ENCODE assay signal across 8 cellular contexts in genomic region chr17:80220709-80221215, GRCh38. TPM values are rescaled to one million over a fixed set of nuclear protein-coding genes. Genes with fewer than 3 reads are reported as not detected.
DNase-seq lines count a peak whose midpoint lies in the region; ATAC-seq, FAIRE-seq and TF ChIP-seq lines count a peak whose summit lies in the region.

No MANE protein-coding gene starts in this region.

- peaks cover 45% of the 10 kb centered on the region for H3K4me1 Mint-ChIP-seq in stimulated activated memory B cell treated with anti-CD40 and anti-IgM and Interleukin-4, amounts not matched to agents 10 μg/mL and 1 μg/mL and 100 μg/mL, for 72 hours

- FAIRE-seq in GM12891 (lab: Jason Lieb, UNC) (no peak), bronchial epithelial cell (lab: Jason Lieb, UNC) (no peak)

- no peaks in the 10 kb centered on the region for H3K9me3 ChIP-seq in OCI-LY1 (ENCODE audit: low read length)

- peaks cover 16% of the 10 kb centered on the region for H3K4me1 ChIP-seq in OCI-LY1 (ENCODE audit: insufficient read depth, low read length, severe bottlenecking)

- H3K9me2 ChIP-seq in OCI-LY1 (ENCODE audit: low read depth, low read length): no peaks in the 10 kb centered on the region

- no peak for TF ChIP-seq POLR2A in GM12891 (IDR thresholded peaks at IDR 0.05; ENCODE audit: low read depth, low read length)

- TF ChIP-seq CTCF in OCI-LY1 (IDR thresholded peaks at IDR 0.05; ENCODE audit: low read length) (no peak), bronchial epithelial cell (IDR thresholded peaks at IDR 0.05; ENCODE audit: insufficient read depth, low read length, severe bottlenecking) (no peak)

- no peak overlapping the region for H3K9ac ChIP-seq in OCI-LY1 (ENCODE audit: low read length)

- ATAC-seq in stimulated activated memory B cell treated with anti-CD40 and anti-IgM and Interleukin-4, amounts not matched to agents 10 μg/mL and 1 μg/mL and 100 μg/mL, for 72 hours: no peak
- no peak for ATAC-seq in HG03039 (IDR thresholded peaks at IDR 0.05; ENCODE audit: unreplicated experiment)

- H3K27me3 ChIP-seq in OCI-LY1 (ENCODE audit: insufficient read depth, low read length) (peaks cover 30% of the 10 kb centered on the region; the same call in 1 of the 2 replicates), bronchial epithelial cell (ENCODE audit: control insufficient read depth, insufficient read depth, low read length) (peaks cover 3% of the 10 kb centered on the region), layer of hippocampus (ENCODE audit: control insufficient read depth, insufficient read depth, low read length) (no peaks in the 10 kb centered on the region)

- peak overlapping the region; percentile 66 for H3K4me3 Mint-ChIP-seq in stimulated activated memory B cell treated with anti-CD40 and anti-IgM and Interleukin-4, amounts not matched to agents 10 μg/mL and 1 μg/mL and 100 μg/mL, for 72 hours

- H3K9me3 Mint-ChIP-seq in stimulated activated memory B cell treated with anti-CD40 and anti-IgM and Interleukin-4, amounts not matched to agents 10 μg/mL and 1 μg/mL and 100 μg/mL, for 72 hours: peaks cover 4% of the 10 kb centered on the region

- H3K4me2 ChIP-seq in OCI-LY1 (ENCODE audit: low read length): peak overlapping the region; percentile 57; the same call in 1 of the 2 replicates

- H4K20me1 ChIP-seq in OCI-LY1 (ENCODE audit: insufficient read depth, low read length): no peaks in the 10 kb centered on the region

- H3K36me3 ChIP-seq in OCI-LY1 (ENCODE audit: insufficient read depth, low read length): no peaks in the 10 kb centered on the region
- no peaks in the 10 kb centered on the region for H3K36me3 ChIP-seq in bronchial epithelial cell (ENCODE audit: control insufficient read depth, insufficient read depth, low read length)

- no peaks in the 10 kb centered on the region for H3K27me3 Mint-ChIP-seq in stimulated activated memory B cell treated with anti-CD40 and anti-IgM and Interleukin-4, amounts not matched to agents 10 μg/mL and 1 μg/mL and 100 μg/mL, for 72 hours

- no peak overlapping the region for H2AFZ ChIP-seq in OCI-LY1 (ENCODE audit: low read length)

- H3K36me3 Mint-ChIP-seq in stimulated activated memory B cell treated with anti-CD40 and anti-IgM and Interleukin-4, amounts not matched to agents 10 μg/mL and 1 μg/mL and 100 μg/mL, for 72 hours: peaks cover 33% of the 10 kb centered on the region

- no peaks in the 10 kb centered on the region for H3K79me2 ChIP-seq in OCI-LY1 (ENCODE audit: insufficient read depth, low read length)

- no peak overlapping the region for H3K27ac ChIP-seq in OCI-LY1 (ENCODE audit: low read depth, low read length, poor library complexity, severe bottlenecking)
- peak overlapping the region; percentile 71 for H3K27ac ChIP-seq in layer of hippocampus (ENCODE audit: low read depth, low read length)

- no peaks in the 10 kb centered on the region; the same call in 1 of the 2 replicates for H3F3A ChIP-seq in OCI-LY1 (ENCODE audit: insufficient read depth, low read length)

- peak; percentile 52 for DNase-seq in GM12891 (ENCODE audit: insufficient read length, low spot score)
- no peak for DNase-seq in bronchial epithelial cell (ENCODE audit: low read depth)
- DNase-seq in NCI-H1105 (lab: John Stamatoyannopoulos, UW): no peak
- no peak for DNase-seq in NAMALWA (ENCODE audit: low spot score)

- H3K4me3 ChIP-seq in OCI-LY1 (ENCODE audit: low read depth, low read length, poor library complexity, severe bottlenecking) (peak overlapping the region; percentile 50), bronchial epithelial cell (ENCODE audit: low read depth, low read length) (peak overlapping the region; percentile 76)

- H3K27ac Mint-ChIP-seq in stimulated activated memory B cell treated with anti-CD40 and anti-IgM and Interleukin-4, amounts not matched to agents 10 μg/mL and 1 μg/mL and 100 μg/mL, for 72 hours: no peak overlapping the region

TF ChIP-seq in GM12891, 5 proteins besides CTCF, POLR2A, EP300 and RAD21:
- no peak for TF ChIP-seq PAX5 (IDR thresholded peaks at IDR 0.05; ENCODE audit: insufficient read depth, low read length, severe bottlenecking)
- no peak for TF ChIP-seq POLR2AphosphoS5 (IDR thresholded peaks at IDR 0.05; ENCODE audit: low read depth, low read length)
TF ChIP-seq in GM12891: peak in this region for 0.

RNA-seq across cellular contexts. Expression of gene SLC26A11, which starts 0.5 kb away (rescaled TPM):
- 1.9 TPM for polyA plus RNA-seq in GM12891 (2012; ENCODE audit: low read depth, missing spikeins)
- total RNA-seq in bronchial epithelial cell: 1.3 and 2.6 TPM in 2 replicates

RNA-seq across cellular contexts. Expression of gene SGSH, which starts 0.6 kb away (rescaled TPM):
- polyA plus RNA-seq in GM12891 (2012; ENCODE audit: low read depth, missing spikeins): 14.0 TPM
- total RNA-seq in bronchial epithelial cell: 6.1 and 9.6 TPM in 2 replicates

RNA-seq across cellular contexts. Expression of gene RNF213, which starts 39.9 kb away (rescaled TPM):
- polyA plus RNA-seq in GM12891 (2012; ENCODE audit: low read depth, missing spikeins): 55.7 TPM
- 41.3 and 46.2 TPM in 2 replicates for total RNA-seq in bronchial epithelial cell

RNA-seq across cellular contexts. Expression of gene CARD14, which starts 50.9 kb away (rescaled TPM):
- polyA plus RNA-seq in GM12891 (2012; ENCODE audit: low read depth, missing spikeins): 0.18 TPM
- 1.6 and 8.7 TPM in 2 replicates for total RNA-seq in bronchial epithelial cell
